ENCODE assay signal across 11 cellular contexts in genomic region chr16:59997706-59998105, GRCh38.
"Had no signal": no experiment of that assay in that cellular context is flagged by ENCODE, and none has a peak within 500 bp of the region (broad histone marks: within the 10 kb centered on the region; RNA-seq: fewer than 3 reads in every experiment).

No MANE protein-coding gene starts in this region.

- H3K9ac ChIP-seq: GM23248 had no signal

- H3K36me3 ChIP-seq: HAP-1 had no signal

- H3K27ac ChIP-seq: GM23248 had no signal

- H3K4me1 Mint-ChIP-seq: GM23338 had no signal

- ATAC-seq: GM23338, HCT116 had no signal

- H3K27ac Mint-ChIP-seq: GM23338, H9, HFFc6 had no signal

- FAIRE-seq: H1, H54 had no signal

- H3K4me2 ChIP-seq: GM23338 had no signal

- H2AFZ ChIP-seq: GM23248, GM23338 had no signal

- H3K4me1 ChIP-seq: HAP-1 had no signal

- H3K4me3 ChIP-seq: GM23248, GM23338, HAP-1 had no signal

- DNase-seq: GM23248, GOT3, H7, H9, HCEC 1CT, HFFc6 had no signal

- H3K4me3 Mint-ChIP-seq: GM23338, H9, HFFc6 had no signal

- H3K9me3 ChIP-seq: HAP-1 had no signal
